ENCODE assay signal across 17 cellular contexts in genomic region chr12:129258781-129259318, GRCh38.
A peak's percentile ranks its signal among the peaks of the same experiment; 100 is the strongest.
DNase-seq lines count a peak whose midpoint lies in the region; ATAC-seq, FAIRE-seq and TF ChIP-seq lines count a peak whose summit lies in the region.
"Had no signal": no experiment of that assay in that cellular context is flagged by ENCODE, and none has a peak within 500 bp of the region (broad histone marks: within the 10 kb centered on the region; RNA-seq: fewer than 3 reads in every experiment).

No MANE protein-coding gene starts in this region.

- no peaks in the 10 kb centered on the region for H3K36me3 Mint-ChIP-seq in astrocyte (ENCODE audit: low read depth, unreplicated experiment)

- H3K27ac Mint-ChIP-seq in astrocyte (ENCODE audit: unreplicated experiment), result no peak overlapping the region
- H3K27ac Mint-ChIP-seq: B cell; CD4-positive, alpha-beta T cell; H9 had no signal

- H3K79me2 ChIP-seq in DND-41 (ENCODE audit: insufficient read depth, low read length) (no peaks in the 10 kb centered on the region), astrocyte (ENCODE audit: insufficient read depth, low read length) (no peaks in the 10 kb centered on the region)

- no peak overlapping the region for H3K4me2 ChIP-seq in DND-41 (ENCODE audit: insufficient read depth, low read length)
- no peak overlapping the region for H3K4me2 ChIP-seq in astrocyte (ENCODE audit: low read length)

- ATAC-seq in DND-41 (ENCODE audit: insufficient read depth, low read depth) (peak; percentile 37; the same call in 2 of the 3 replicates), GM21367 (IDR thresholded peaks at IDR 0.05; ENCODE audit: unreplicated experiment) (no peak)

- H3K4me1 Mint-ChIP-seq in astrocyte (ENCODE audit: low read depth, unreplicated experiment), result no peaks in the 10 kb centered on the region
- H3K4me1 Mint-ChIP-seq: B cell had no signal

- H3K27me3 Mint-ChIP-seq in astrocyte (ENCODE audit: low read depth, unreplicated experiment), result no peaks in the 10 kb centered on the region
- H3K27me3 Mint-ChIP-seq: B cell; CD4-positive, alpha-beta T cell had no signal

- H3K4me1 ChIP-seq in DND-41 (ENCODE audit: insufficient read depth, low read length), result no peaks in the 10 kb centered on the region
- H3K4me1 ChIP-seq in astrocyte (ENCODE audit: insufficient read depth, low read length), result peaks cover 4% of the 10 kb centered on the region

- peaks cover 5% of the 10 kb centered on the region for H3K9me3 ChIP-seq in DND-41 (ENCODE audit: insufficient read depth, low read length, severe bottlenecking)
- H3K9me3 ChIP-seq in astrocyte (ENCODE audit: insufficient read depth, low read depth, low read length), result no peaks in the 10 kb centered on the region

- H3K27me3 ChIP-seq in DND-41 (ENCODE audit: insufficient read depth, low read length, poor library complexity) (no peaks in the 10 kb centered on the region), astrocyte (ENCODE audit: insufficient read depth, low read length) (no peaks in the 10 kb centered on the region)

- peak; percentile 6 for DNase-seq in DND-41
- peak; percentile 35 for DNase-seq in NCI-H2029 treated with DMSO at 0.1 percent for 48 hours (lab: John Stamatoyannopoulos, UW)
- DNase-seq in astrocyte (ENCODE audit: low read depth), result peak; percentile 14
- peak; percentile 20 for DNase-seq in urothelium cell line (ENCODE audit: low spot score)
- no peak for DNase-seq in GM03348 (ENCODE audit: low spot score)
- DNase-seq in activated effector memory CD4-positive, alpha-beta T cell treated with anti-CD3 and anti-CD28 coated beads, Interleukin-2, amount 50 U/mL, for 16 hours, result no peak
- DNase-seq: C1 segment of cervical spinal cord; Calu3; CD4-positive, alpha-beta T cell; DMS 273 treated with DMSO at 0.1 percent for 48 hours; GOT3; H9; IMR-90 had no signal

- FAIRE-seq in astrocyte (lab: Jason Lieb, UNC), result no peak
- FAIRE-seq in urothelium cell line (lab: Jason Lieb, UNC), result peak; percentile 71
- FAIRE-seq: A204.1, GM12891 had no signal

- no peaks in the 10 kb centered on the region for H4K20me1 ChIP-seq in DND-41 (ENCODE audit: insufficient read depth, low read length)
- no peaks in the 10 kb centered on the region for H4K20me1 ChIP-seq in astrocyte (ENCODE audit: insufficient read depth, low read length)

- H2AFZ ChIP-seq in DND-41 (ENCODE audit: low read depth, low read length), result no peak overlapping the region
- H2AFZ ChIP-seq in astrocyte (ENCODE audit: low read depth, low read length), result no peak overlapping the region

- no peak overlapping the region for H3K9ac ChIP-seq in DND-41 (ENCODE audit: low read depth, low read length)
- no peak overlapping the region for H3K9ac ChIP-seq in astrocyte (ENCODE audit: low read length)

- TF ChIP-seq CTCF in DND-41 (IDR thresholded peaks at IDR 0.05; ENCODE audit: borderline replicate concordance, extremely low read depth, low read length, poor library complexity, severe bottlenecking) (no peak), astrocyte (IDR thresholded peaks at IDR 0.05; ENCODE audit: insufficient read depth, low read depth, low read length) (no peak)

- H3K27ac ChIP-seq in DND-41 (ENCODE audit: low read length) (no peak overlapping the region), astrocyte (ENCODE audit: low read depth, low read length) (no peak overlapping the region)

- peaks cover 16% of the 10 kb centered on the region for H3K9me3 Mint-ChIP-seq in astrocyte (ENCODE audit: unreplicated experiment)

- no peak overlapping the region for H3K4me3 Mint-ChIP-seq in astrocyte (ENCODE audit: unreplicated experiment)
- H3K4me3 Mint-ChIP-seq: B cell; CD4-positive, alpha-beta T cell; H9 had no signal

- H3K36me3 ChIP-seq in DND-41 (ENCODE audit: insufficient read depth, low read length) (no peaks in the 10 kb centered on the region), astrocyte (ENCODE audit: insufficient read depth, low read length) (no peaks in the 10 kb centered on the region)

- H3K4me3 ChIP-seq in DND-41 (ENCODE audit: low read depth in 1 of 2, low read length in 2 of 2) (no peak overlapping the region), astrocyte (ENCODE audit: insufficient read depth, low read depth, low read length) (no peak overlapping the region)

Comparison
In these comparisons a context has a peak if more than half of its experiments do, and no peak if none do; other contexts are left out.
1. DNase-seq: peak in DND-41 (single experiment), NCI-H2029 treated with DMSO at 0.1 percent for 48 hours (single experiment), astrocyte (single experiment) and urothelium cell line (single experiment); none in GM03348 (single experiment) and activated effector memory CD4-positive, alpha-beta T cell treated with anti-CD3 and anti-CD28 coated beads, Interleukin-2, amount 50 U/mL, for 16 hours (single experiment).